Comparison of ENCODE assay signal across 28 cellular contexts in the genomic region with DNA sequence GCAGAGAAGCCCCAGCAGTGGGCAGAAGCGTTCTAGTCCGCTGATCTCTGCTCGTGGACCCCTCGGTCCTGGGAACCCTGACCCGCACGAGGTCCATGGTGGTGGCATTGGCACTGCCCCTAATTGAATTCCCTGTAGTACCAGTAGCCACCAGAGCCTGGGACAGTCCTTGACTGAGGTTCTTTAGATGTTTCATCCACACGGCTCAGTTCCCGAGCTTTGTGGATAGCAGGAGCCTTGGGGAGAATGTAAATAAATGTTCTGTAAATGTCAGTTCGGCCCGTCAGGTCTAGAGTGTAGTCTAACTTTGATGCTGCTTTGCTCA. TPM values are rescaled to one million over a fixed set of nuclear protein-coding genes. Genes with fewer than 3 reads are reported as not detected.
"Had no signal": no experiment of that assay in that cellular context is flagged by ENCODE, and none has a peak within 500 bp of the region (broad histone marks: within the 10 kb centered on the region; RNA-seq: fewer than 3 reads in every experiment).

No MANE protein-coding gene starts in this region.

- H3K9ac ChIP-seq: neural progenitor cell, parathyroid adenoma had no signal

- H3K4me1 Mint-ChIP-seq: immature natural killer cell; memory B cell; stimulated activated naive B cell treated with anti-CD40 and anti-IgM and Interleukin-4, amounts not matched to agents 10 μg/mL and 1 μg/mL and 100 μg/mL, for 72 hours; stimulated activated naive CD8-positive, alpha-beta T cell treated with anti-CD3 and anti-CD28 coated beads, Interleukin-15, amount 100 ng/mL, for 72 hours had no signal

- H3K4me3 Mint-ChIP-seq: dendritic cell treated with granulocyte-macrophage colony-stimulating factor and Interleukin-4, amounts not matched to agents 40 ng/mL and 50 ng/mL, for 4 days; effector memory CD8-positive, alpha-beta T cell; immature natural killer cell; memory B cell; natural killer cell treated with Interleukin-12 subunit alpha and Interleukin-12 subunit beta and Interleukin-15 and Interleukin-18, amount 100 ng/mL, for 72 hours; neural progenitor cell; stimulated activated naive B cell treated with anti-CD40 and anti-IgM and Interleukin-4, amounts not matched to agents 10 μg/mL and 1 μg/mL and 100 μg/mL, for 72 hours; stimulated activated naive CD8-positive, alpha-beta T cell treated with anti-CD3 and anti-CD28 coated beads, Interleukin-15, amount 100 ng/mL, for 72 hours had no signal

- H3K36me3 ChIP-seq: esophagus squamous epithelium, gastroesophageal sphincter, left ventricle myocardium inferior, lower lobe of right lung, neural progenitor cell, prostate gland, spleen, transverse colon had no signal

- H2AFZ ChIP-seq: neural progenitor cell, parathyroid adenoma had no signal

- H3K9me3 ChIP-seq: esophagus squamous epithelium, gastroesophageal sphincter, lower lobe of right lung, prostate gland, testis, transverse colon had no signal

- H3K4me1 ChIP-seq: lower lobe of right lung, parathyroid adenoma, prostate gland, testis, transverse colon had no signal

- H3K36me3 Mint-ChIP-seq: immature natural killer cell; memory B cell; natural killer cell treated with Interleukin-12 subunit alpha and Interleukin-12 subunit beta and Interleukin-15 and Interleukin-18, amount 100 ng/mL, for 72 hours; neural progenitor cell; stimulated activated naive B cell treated with anti-CD40 and anti-IgM and Interleukin-4, amounts not matched to agents 10 μg/mL and 1 μg/mL and 100 μg/mL, for 72 hours had no signal

- FAIRE-seq: colon, keratinocyte had no signal

- H3K27me3 ChIP-seq: neural progenitor cell, testis had no signal

- H3K27ac Mint-ChIP-seq: dendritic cell treated with granulocyte-macrophage colony-stimulating factor and Interleukin-4, amounts not matched to agents 40 ng/mL and 50 ng/mL, for 4 days; effector memory CD8-positive, alpha-beta T cell; immature natural killer cell; memory B cell; natural killer cell treated with Interleukin-12 subunit alpha and Interleukin-12 subunit beta and Interleukin-15 and Interleukin-18, amount 100 ng/mL, for 72 hours; neural progenitor cell; stimulated activated naive B cell treated with anti-CD40 and anti-IgM and Interleukin-4, amounts not matched to agents 10 μg/mL and 1 μg/mL and 100 μg/mL, for 72 hours; stimulated activated naive CD8-positive, alpha-beta T cell treated with anti-CD3 and anti-CD28 coated beads, Interleukin-15, amount 100 ng/mL, for 72 hours had no signal

- H3K9me3 Mint-ChIP-seq: effector memory CD8-positive, alpha-beta T cell; immature natural killer cell; natural killer cell treated with Interleukin-12 subunit alpha and Interleukin-12 subunit beta and Interleukin-15 and Interleukin-18, amount 100 ng/mL, for 72 hours; stimulated activated naive CD8-positive, alpha-beta T cell treated with anti-CD3 and anti-CD28 coated beads, Interleukin-15, amount 100 ng/mL, for 72 hours had no signal

- H3K4me3 ChIP-seq: esophagus squamous epithelium, gastroesophageal sphincter, left ventricle myocardium inferior, lower lobe of right lung, neural progenitor cell, prostate gland, spleen, testis, transverse colon had no signal

- ATAC-seq: effector memory CD8-positive, alpha-beta T cell; gastroesophageal sphincter; lower lobe of right lung; natural killer cell treated with Interleukin-12 subunit alpha and Interleukin-12 subunit beta and Interleukin-15 and Interleukin-18, amount 100 ng/mL, for 72 hours; sciatic nerve; stimulated activated naive B cell treated with anti-CD40 and anti-IgM and Interleukin-4, amounts not matched to agents 10 μg/mL and 1 μg/mL and 100 μg/mL, for 72 hours; stimulated activated naive CD8-positive, alpha-beta T cell treated with anti-CD3 and anti-CD28 coated beads, Interleukin-15, amount 100 ng/mL, for 72 hours had no signal

- DNase-seq: effector memory CD8-positive, alpha-beta T cell; esophagus squamous epithelium; foreskin fibroblast; glutamatergic neuron; immature natural killer cell; left ventricle myocardium inferior; lower lobe of right lung; midbrain; occipital lobe; spleen; stimulated activated CD4-positive, alpha-beta T cell treated with anti-CD3 and anti-CD28 coated beads, Interleukin-15, amount 100 ng/mL, for 24 hours; stimulated activated CD4-positive, alpha-beta T cell treated with anti-CD3 and anti-CD28 coated beads, Interleukin-1b, Interleukin-23, amount 100 ng/mL, for 48 hours; stimulated activated CD4-positive, alpha-beta T cell treated with anti-CD3 and anti-CD28 coated beads, Interleukin-4, amount 100 ng/mL, for 24 hours; stimulated activated naive B cell treated with anti-CD40 and anti-IgM and Interleukin-4, amounts not matched to agents 10 μg/mL and 1 μg/mL and 100 μg/mL, for 72 hours; stimulated activated naive CD8-positive, alpha-beta T cell treated with anti-CD3 and anti-CD28 coated beads, Interleukin-15, amount 100 ng/mL, for 72 hours; testis; transverse colon had no signal

- H3K27ac ChIP-seq: esophagus squamous epithelium, gastroesophageal sphincter, left ventricle myocardium inferior, lower lobe of right lung, neural progenitor cell, parathyroid adenoma, prostate gland, spleen, testis, transverse colon had no signal

- H3K79me2 ChIP-seq: parathyroid adenoma had no signal

- H3K4me2 ChIP-seq: neural progenitor cell had no signal

RNA-seq across cellular contexts. Expression of gene SEPTIN5, which starts 39.4 kb away (rescaled TPM):
- total RNA-seq: natural killer cell treated with Interleukin-12 subunit alpha and Interleukin-12 subunit beta and Interleukin-15 and Interleukin-18, amount 100 ng/mL, for 72 hours had no signal

RNA-seq across cellular contexts. Expression of gene GP1BB, which starts 48.4 kb away (rescaled TPM):
- total RNA-seq: left ventricle myocardium inferior; natural killer cell treated with Interleukin-12 subunit alpha and Interleukin-12 subunit beta and Interleukin-15 and Interleukin-18, amount 100 ng/mL, for 72 hours; renal cortical epithelial cell had no signal
